Comparison of ENCODE assay signal across 8 cellular contexts in genomic region chr9:129459550-129460322, GRCh38.
DNase-seq lines count a peak whose midpoint lies in the region; ATAC-seq and FAIRE-seq lines count a peak whose summit lies in the region.

No MANE protein-coding gene starts in this region.

- H3K4me3 Mint-ChIP-seq in CD4-positive, alpha-beta memory T cell: peak overlapping the region in 6 of 8 donors; percentile 30 to 66 (median 50)

- H3K4me1 Mint-ChIP-seq in CD4-positive, alpha-beta memory T cell: peaks cover 31 to 59% (median 44%) of the 10 kb centered on the region in 4 donors

- DNase-seq in CD4-positive, alpha-beta memory T cell: peak in 2 of 5 donors; percentile 12 to 53
- DNase-seq in SJCRH30 (no peak), trophoblast cell (no peak), NCI-H2227 treated with DMSO at 0.1 percent for 48 hours (lab: John Stamatoyannopoulos, UW) (no peak), RCC 7860 (ENCODE audit: low spot score) (no peak), GOT3 (lab: John Stamatoyannopoulos, UW) (no peak)
- no peak for DNase-seq in effector memory CD4-positive, alpha-beta T cell

- peak overlapping the region; percentile 34 for H3K4me2 ChIP-seq in trophoblast cell (ENCODE audit: low read length)

- H3K14ac ChIP-seq in trophoblast cell (ENCODE audit: low read length): peak overlapping the region; percentile 89

- no peaks in the 10 kb centered on the region for H3K36me3 Mint-ChIP-seq in CD4-positive, alpha-beta memory T cell

- no peak for FAIRE-seq in RCC 7860 (lab: Jason Lieb, UNC)

- H3K27ac Mint-ChIP-seq in CD4-positive, alpha-beta memory T cell: peak overlapping the region; percentile 41 to 96 (median 93)

- H2BK5ac ChIP-seq in trophoblast cell (ENCODE audit: low read depth, low read length, poor library complexity): peak overlapping the region; percentile 75

- peak overlapping the region; percentile 73 for H3K18ac ChIP-seq in trophoblast cell (ENCODE audit: low read length)

- intact Hi-C loops in CD4-positive, alpha-beta memory T cell (cut with micrococcal nuclease): loop anchor here (1.0 kb wide), 3 partner anchors 22 to 46 kb away; no protein-coding TSS in a partner anchor

- no peak for ATAC-seq in GM18867 (IDR thresholded peaks at IDR 0.05; ENCODE audit: unreplicated experiment)

- no peak overlapping the region for H3K9ac ChIP-seq in trophoblast cell (ENCODE audit: low read length)

- WGBS in trophoblast cell (ENCODE audit: extremely low coverage, insufficient coverage, insufficient read length): no CpG with 5 or more reads among the region's 29 CpGs

- peak overlapping the region in 1 of 2 donors; percentile 47 for H3K4me3 ChIP-seq in CD4-positive, alpha-beta memory T cell (ENCODE audit: low read length in 2 of 2)
- H3K4me3 ChIP-seq in SJCRH30 (peak overlapping the region; percentile 37), trophoblast cell (ENCODE audit: low read depth, low read length) (no peak overlapping the region)
- peak overlapping the region; percentile 41 for H3K4me3 ChIP-seq in effector memory CD4-positive, alpha-beta T cell (ENCODE audit: insufficient read depth, low read depth, low read length, poor library complexity, severe bottlenecking)

- H2BK12ac ChIP-seq in trophoblast cell (ENCODE audit: low read length): peak overlapping the region; percentile 99

- H3K9me3 ChIP-seq in CD4-positive, alpha-beta memory T cell (ENCODE audit: control insufficient read depth in 1 of 2, low read length in 2 of 2): no peaks in the 10 kb centered on the region
- no peaks in the 10 kb centered on the region for H3K9me3 ChIP-seq in SJCRH30 (replicated peaks)
- H3K9me3 ChIP-seq in effector memory CD4-positive, alpha-beta T cell (ENCODE audit: control insufficient read depth, low read length): no peaks in the 10 kb centered on the region
- H3K9me3 ChIP-seq in trophoblast cell (ENCODE audit: insufficient read depth, low read depth, low read length): no peaks in the 10 kb centered on the region

- H3K27me3 Mint-ChIP-seq in CD4-positive, alpha-beta memory T cell: no peaks in the 10 kb centered on the region

- peak overlapping the region; percentile 97 for H2AK5ac ChIP-seq in trophoblast cell (ENCODE audit: low read length)

- H3K4me1 ChIP-seq in CD4-positive, alpha-beta memory T cell (ENCODE audit: insufficient read depth, low read length): peaks cover 56% of the 10 kb centered on the region
- H3K4me1 ChIP-seq in SJCRH30 (peaks cover 32% of the 10 kb centered on the region), trophoblast cell (ENCODE audit: control insufficient read depth in 1 of 2, insufficient read depth in 2 of 2, low read length in 2 of 2) (peaks cover 30 to 35% of the 10 kb centered on the region in 2 experiments)
- H3K4me1 ChIP-seq in effector memory CD4-positive, alpha-beta T cell (ENCODE audit: control insufficient read depth, insufficient read depth, low read length, poor library complexity, severe bottlenecking): peaks cover 38% of the 10 kb centered on the region

- H4K8ac ChIP-seq in trophoblast cell (ENCODE audit: low read depth, low read length): peak overlapping the region; percentile 75

- H3K27me3 ChIP-seq in CD4-positive, alpha-beta memory T cell (ENCODE audit: insufficient read depth, low read length): no peaks in the 10 kb centered on the region
- H3K27me3 ChIP-seq in SJCRH30 (no peaks in the 10 kb centered on the region), trophoblast cell (ENCODE audit: insufficient read depth, low read length) (no peaks in the 10 kb centered on the region)
- H3K27me3 ChIP-seq in effector memory CD4-positive, alpha-beta T cell (replicated peaks; ENCODE audit: control insufficient read depth, insufficient read depth, low read length, poor library complexity, severe bottlenecking): no peaks in the 10 kb centered on the region

- POLR2A ChIA-PET in CD4-positive, alpha-beta memory T cell (lab: Charles Lee; ENCODE audit: partially characterized antibody): interaction anchor here (0.9 to 4.9 kb wide), 24 partner anchors 8 to 286 kb away, joined by 3 to 85 read pairs (median 8); partner anchors contain the start of genes IER5L and NTMT1

- H3K36me3 ChIP-seq in CD4-positive, alpha-beta memory T cell (ENCODE audit: insufficient read depth, low read length): no peaks in the 10 kb centered on the region
- H3K36me3 ChIP-seq in SJCRH30 (no peaks in the 10 kb centered on the region), trophoblast cell (ENCODE audit: control insufficient read depth in 1 of 2, insufficient read depth in 2 of 2, low read length in 2 of 2) (no peaks in the 10 kb centered on the region)
- no peaks in the 10 kb centered on the region for H3K36me3 ChIP-seq in effector memory CD4-positive, alpha-beta T cell (ENCODE audit: control insufficient read depth, insufficient read depth, low read length)

- H3K9me3 Mint-ChIP-seq in CD4-positive, alpha-beta memory T cell: no peaks in the 10 kb centered on the region

- peak overlapping the region; percentile 84 for H3K27ac ChIP-seq in CD4-positive, alpha-beta memory T cell (ENCODE audit: low read depth, low read length)
- H3K27ac ChIP-seq in SJCRH30: no peak overlapping the region
- peak overlapping the region; percentile 81 for H3K27ac ChIP-seq in effector memory CD4-positive, alpha-beta T cell (ENCODE audit: insufficient read depth, low read length, poor library complexity, severe bottlenecking)
- H3K27ac ChIP-seq in trophoblast cell (ENCODE audit: low read depth, low read length): no peak overlapping the region

- H3K79me1 ChIP-seq in trophoblast cell (ENCODE audit: low read length): peaks cover 35% of the 10 kb centered on the region

- peak overlapping the region; percentile 66 for H2AFZ ChIP-seq in trophoblast cell (ENCODE audit: insufficient read depth, low read length, poor library complexity)

- CTCF ChIA-PET in CD4-positive, alpha-beta memory T cell (lab: Charles Lee; ENCODE audit: partially characterized antibody): interaction anchor here (0.6 to 3.7 kb wide), 6 partner anchors 23 to 320 kb away, joined by 3 to 13 read pairs (median 4); partner anchors contain the start of gene IER5L

- peaks cover 8% of the 10 kb centered on the region for H3K79me2 ChIP-seq in trophoblast cell (ENCODE audit: control insufficient read depth, insufficient read depth, low read length, poor library complexity)

- H3K23ac ChIP-seq in trophoblast cell (ENCODE audit: low read length): no peak overlapping the region

- H4K91ac ChIP-seq in trophoblast cell (ENCODE audit: low read depth, low read length): peak overlapping the region; percentile 97

- H2BK120ac ChIP-seq in trophoblast cell (ENCODE audit: insufficient read depth, low read length, poor library complexity): peak overlapping the region; percentile 95

- H3K4ac ChIP-seq in trophoblast cell (ENCODE audit: low read depth, low read length): peak overlapping the region; percentile 90

- H4K12ac ChIP-seq in trophoblast cell (ENCODE audit: low read depth, low read length): peak overlapping the region; percentile 76

Comparison
In these comparisons a context has a peak if more than half of its experiments do, and no peak if none do; other contexts are left out.
1. H3K27ac ChIP-seq: peak in CD4-positive, alpha-beta memory T cell (single experiment) and effector memory CD4-positive, alpha-beta T cell (single experiment); none in SJCRH30 (single experiment) and trophoblast cell (single experiment).